ENCODE assay signal across 22 cellular contexts in the genomic region with DNA sequence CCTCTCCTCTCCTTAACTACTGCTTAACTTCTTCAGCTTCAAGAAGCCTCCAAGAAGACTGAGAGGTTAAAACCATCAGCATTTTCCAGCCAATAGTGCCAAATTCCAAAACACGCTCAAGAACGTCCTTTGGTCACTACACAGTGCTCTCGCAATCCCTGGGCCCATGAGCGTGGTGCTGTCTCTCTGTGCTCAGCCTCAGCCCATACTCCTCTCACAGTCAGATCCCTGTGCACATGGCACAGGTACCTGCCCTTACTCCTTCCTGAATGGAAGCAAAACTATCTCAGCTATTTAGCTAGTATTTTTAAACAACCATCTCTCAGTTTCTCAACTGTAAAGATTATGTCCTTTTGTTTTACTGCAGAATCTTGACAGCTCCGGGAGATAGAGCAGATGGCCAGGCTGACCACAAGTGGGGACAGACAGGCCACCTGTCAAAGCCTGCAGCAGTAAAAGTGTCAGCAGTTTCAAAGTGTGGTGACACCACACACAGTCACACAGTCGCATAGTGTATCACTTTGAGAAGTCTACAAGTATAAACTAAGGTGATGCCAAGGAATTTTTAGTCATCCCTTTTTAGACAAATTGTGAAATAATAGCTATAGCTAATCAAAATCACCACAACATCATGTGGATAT. TPM values are rescaled to one million over a fixed set of nuclear protein-coding genes. Genes with fewer than 3 reads are reported as not detected.
DNase-seq lines count a peak whose midpoint lies in the region; ATAC-seq lines count a peak whose summit lies in the region.
"Had no signal": no experiment of that assay in that cellular context is flagged by ENCODE, and none has a peak within 500 bp of the region (broad histone marks: within the 10 kb centered on the region; RNA-seq: fewer than 3 reads in every experiment).

No MANE protein-coding gene starts in this region.

- H3K27ac Mint-ChIP-seq in stimulated activated effector memory CD8-positive, alpha-beta T cell treated with anti-CD3 and anti-CD28 coated beads, Interleukin-12 subunit alpha, Interleukin-12 subunit beta, amount 100 ng/mL, for 72 hours, result no peak overlapping the region
- H3K27ac Mint-ChIP-seq: CD8-positive, alpha-beta memory T cell had no signal

- ATAC-seq in GM19025 (IDR thresholded peaks at IDR 0.05; ENCODE audit: low read depth, unreplicated experiment) (peak; percentile 56), HG03280 (IDR thresholded peaks at IDR 0.05; ENCODE audit: unreplicated experiment) (peak; percentile 58)
- ATAC-seq in stimulated activated effector memory CD8-positive, alpha-beta T cell treated with anti-CD3 and anti-CD28 coated beads, Interleukin-12 subunit alpha, Interleukin-12 subunit beta, amount 100 ng/mL, for 72 hours, result no peak
- ATAC-seq: pancreas; stimulated activated naive CD8-positive, alpha-beta T cell treated with anti-CD3 and anti-CD28 coated beads, Interleukin-15, Interleukin-2, amounts not matched to agents 100 U/mL and 50 U/mL, for 24 hours had no signal

- no peaks in the 10 kb centered on the region for H3K4me1 Mint-ChIP-seq in stimulated activated effector memory CD8-positive, alpha-beta T cell treated with anti-CD3 and anti-CD28 coated beads, Interleukin-12 subunit alpha, Interleukin-12 subunit beta, amount 100 ng/mL, for 72 hours
- H3K4me1 Mint-ChIP-seq: CD8-positive, alpha-beta memory T cell; H9 had no signal

- no peaks in the 10 kb centered on the region for H3K36me3 Mint-ChIP-seq in stimulated activated effector memory CD8-positive, alpha-beta T cell treated with anti-CD3 and anti-CD28 coated beads, Interleukin-12 subunit alpha, Interleukin-12 subunit beta, amount 100 ng/mL, for 72 hours
- H3K36me3 Mint-ChIP-seq: CD8-positive, alpha-beta memory T cell had no signal

- no peak overlapping the region for H3K4me3 Mint-ChIP-seq in stimulated activated effector memory CD8-positive, alpha-beta T cell treated with anti-CD3 and anti-CD28 coated beads, Interleukin-12 subunit alpha, Interleukin-12 subunit beta, amount 100 ng/mL, for 72 hours
- H3K4me3 Mint-ChIP-seq: CD8-positive, alpha-beta memory T cell; H9 had no signal

- H3K9me3 Mint-ChIP-seq in stimulated activated effector memory CD8-positive, alpha-beta T cell treated with anti-CD3 and anti-CD28 coated beads, Interleukin-12 subunit alpha, Interleukin-12 subunit beta, amount 100 ng/mL, for 72 hours, result no peaks in the 10 kb centered on the region
- H3K9me3 Mint-ChIP-seq: CD8-positive, alpha-beta memory T cell; H9 had no signal

- DNase-seq in cerebellar cortex (ENCODE audit: low spot score) (peak; percentile 16), myocyte (ENCODE audit: low read depth) (peak; percentile 87), nucleus accumbens (lab: John Stamatoyannopoulos, UW) (no peak), NCI-H226 (no peak)
- DNase-seq in stimulated activated effector memory CD8-positive, alpha-beta T cell treated with anti-CD3 and anti-CD28 coated beads, Interleukin-12 subunit alpha, Interleukin-12 subunit beta, amount 100 ng/mL, for 72 hours (ENCODE audit: low spot score in 2 of 2), result no peak
- no peak for DNase-seq in activated CD8-positive, alpha-beta memory T cell treated with anti-CD3 and anti-CD28 coated beads, Interleukin-2, amount 50 U/mL, for 4 hours
- DNase-seq: activated CD4-positive, alpha-beta T cell treated with anti-CD3 and anti-CD28 coated beads, Interleukin-2, amount 50 U/mL, for 1 hour; activated gamma-delta T cell; adrenal gland; CD8-positive, alpha-beta memory T cell; DND-41; dorsolateral prefrontal cortex; erythroblast; H9; NCI-H187; NK-92 treated with Interleukin-12 subunit alpha and Interleukin-12 subunit beta, amount 100 ng/mL, for 24 hours; pancreas; right lobe of liver; stimulated activated naive CD8-positive, alpha-beta T cell treated with anti-CD3 and anti-CD28 coated beads, Interleukin-15, Interleukin-2, amounts not matched to agents 100 U/mL and 50 U/mL, for 24 hours; trophoblast cell had no signal

RNA-seq across cellular contexts. Expression of gene DZIP1, which starts 35.7 kb away (rescaled TPM):
- total RNA-seq in myocyte, result 23.0 and 27.9 TPM in 2 replicates
- polyA plus RNA-seq in myocyte (2012), result 23.0 TPM
- polyA plus RNA-seq: CD8-positive, alpha-beta memory T cell had no signal

RNA-seq across cellular contexts. Expression of gene CLDN10, which starts 56.2 kb away (rescaled TPM):
- not detected in 2 replicates for total RNA-seq in myocyte
- polyA plus RNA-seq in myocyte (2012), result 0.06 TPM
- total RNA-seq: CD8-positive, alpha-beta memory T cell had no signal
- polyA plus RNA-seq: CD8-positive, alpha-beta memory T cell had no signal

Comparison
In these comparisons a context has a peak if more than half of its experiments do, and no peak if none do; other contexts are left out.
1. DNase-seq: peak in cerebellar cortex (single experiment) and myocyte (single experiment); none in nucleus accumbens (0 of 56), stimulated activated effector memory CD8-positive, alpha-beta T cell treated with anti-CD3 and anti-CD28 coated beads, Interleukin-12 subunit alpha, Interleukin-12 subunit beta, amount 100 ng/mL, for 72 hours (0 of 2), NCI-H226 (single experiment) and activated CD8-positive, alpha-beta memory T cell treated with anti-CD3 and anti-CD28 coated beads, Interleukin-2, amount 50 U/mL, for 4 hours (single experiment).